Comparison of ENCODE assay signal across 15 cellular contexts in genomic region chr10:26440091-26440445, GRCh38. TPM values are rescaled to one million over a fixed set of nuclear protein-coding genes. Genes with fewer than 3 reads are reported as not detected.
A peak's percentile ranks its signal among the peaks of the same experiment; 100 is the strongest.
DNase-seq lines count a peak whose midpoint lies in the region; ATAC-seq, FAIRE-seq and TF ChIP-seq lines count a peak whose summit lies in the region.
"Had no signal": no experiment of that assay in that cellular context is flagged by ENCODE, and none has a peak within 500 bp of the region (broad histone marks: within the 10 kb centered on the region; RNA-seq: fewer than 3 reads in every experiment).

No MANE protein-coding gene starts in this region.

- H3K27me3 Mint-ChIP-seq in CD8-positive, alpha-beta memory T cell: no peaks in the 10 kb centered on the region
- H3K27me3 Mint-ChIP-seq in activated CD4-positive, alpha-beta memory T cell treated with anti-CD3 and anti-CD28 coated beads for 36 hours: no peaks in the 10 kb centered on the region

- ATAC-seq in A549 (no peak), lower lobe of right lung (no peak), HG03469 (IDR thresholded peaks at IDR 0.05; ENCODE audit: unreplicated experiment) (no peak), GM21619 (IDR thresholded peaks at IDR 0.05; ENCODE audit: unreplicated experiment) (no peak), HG02759 (IDR thresholded peaks at IDR 0.05; ENCODE audit: unreplicated experiment) (no peak)

- TF ChIP-seq POLR2A in A549 (IDR thresholded peaks at IDR 0.05; ENCODE audit: low read length): no peak

- H3K4me3 ChIP-seq in A549 (no peak overlapping the region), lower lobe of right lung (peak overlapping the region; percentile 62)
- peak overlapping the region; percentile 84 for H3K4me3 ChIP-seq in CD8-positive, alpha-beta memory T cell (ENCODE audit: low read length)
- H3K4me3 ChIP-seq: PC-9, smooth muscle cell had no signal

- H3K9me3 Mint-ChIP-seq in CD8-positive, alpha-beta memory T cell: no peaks in the 10 kb centered on the region
- no peaks in the 10 kb centered on the region for H3K9me3 Mint-ChIP-seq in activated CD4-positive, alpha-beta memory T cell treated with anti-CD3 and anti-CD28 coated beads for 36 hours
- H3K9me3 Mint-ChIP-seq: H9, nephron progenitor cell had no signal

- peak overlapping the region in 1 of 2 experiments; percentile 85; a peak in 1 of 6 replicates for H3K27ac ChIP-seq in A549
- peak overlapping the region; percentile 86 for H3K27ac ChIP-seq in CD8-positive, alpha-beta memory T cell (ENCODE audit: low read depth, low read length)
- no peak overlapping the region for H3K27ac ChIP-seq in lower lobe of right lung
- H3K27ac ChIP-seq: PC-9 had no signal

- H3K4me3 Mint-ChIP-seq in CD8-positive, alpha-beta memory T cell: peak overlapping the region; percentile 91 to 99 (median 98)
- peak overlapping the region; percentile 93 for H3K4me3 Mint-ChIP-seq in activated CD4-positive, alpha-beta memory T cell treated with anti-CD3 and anti-CD28 coated beads for 36 hours
- H3K4me3 Mint-ChIP-seq: H9 had no signal

- no peak for TF ChIP-seq EP300 in A549 (IDR thresholded peaks at IDR 0.05)

- no peaks in the 10 kb centered on the region for H3K27me3 ChIP-seq in CD8-positive, alpha-beta memory T cell (ENCODE audit: insufficient read depth, low read length, poor library complexity, severe bottlenecking)
- H3K27me3 ChIP-seq in lower lobe of right lung (ENCODE audit: low read depth): peaks cover 12% of the 10 kb centered on the region

- H3K9me3 ChIP-seq in A549 (no peaks in the 10 kb centered on the region), lower lobe of right lung (no peaks in the 10 kb centered on the region)
- H3K9me3 ChIP-seq in CD8-positive, alpha-beta memory T cell (ENCODE audit: low read length): no peaks in the 10 kb centered on the region

- no peak for TF ChIP-seq RAD21 in A549 (conservative IDR thresholded peaks at IDR 0.05 in 1 of 2, IDR thresholded peaks at IDR 0.05 in 1 of 2)

- CTCF ChIA-PET in A549 (lab: Yijun Ruan, JAX): no interaction called here
- CTCF ChIA-PET in CD8-positive, alpha-beta memory T cell (lab: Charles Lee): no interaction called here
- CTCF ChIA-PET in activated CD4-positive, alpha-beta memory T cell treated with anti-CD3 and anti-CD28 coated beads for 36 hours (lab: Charles Lee): no interaction called here

- FAIRE-seq in A549 (lab: Jason Lieb, UNC): no peak

- intact Hi-C loops in activated CD4-positive, alpha-beta memory T cell treated with anti-CD3 and anti-CD28 coated beads for 36 hours (cut with micrococcal nuclease): loop anchor here (10.0 kb wide), 1 partner anchor 665 kb away; the partner anchor contains the start of gene ANKRD26
- intact Hi-C loops in lower lobe of right lung (cut with DNase I): no loop called here

- peaks cover 5% of the 10 kb centered on the region; the same call in 1 of the 3 replicates for H3K4me1 ChIP-seq in A549
- H3K4me1 ChIP-seq in CD8-positive, alpha-beta memory T cell (ENCODE audit: insufficient read depth, low read length): peaks cover 50% of the 10 kb centered on the region
- peaks cover 23% of the 10 kb centered on the region for H3K4me1 ChIP-seq in lower lobe of right lung

- H3K36me3 ChIP-seq in CD8-positive, alpha-beta memory T cell (ENCODE audit: insufficient read depth, low read length): no peaks in the 10 kb centered on the region
- no peaks in the 10 kb centered on the region for H3K36me3 ChIP-seq in lower lobe of right lung

- DNase-seq in A549 (ENCODE audit: low read depth in 1 of 2, low spot score in 1 of 2) (no peak), lower lobe of right lung (no peak), occipital lobe (lab: John Stamatoyannopoulos, UW) (no peak)
- no peak for DNase-seq in CD8-positive, alpha-beta memory T cell
- no peak for DNase-seq in activated CD4-positive, alpha-beta memory T cell treated with anti-CD3 and anti-CD28 coated beads for 36 hours
- DNase-seq: COR-L47, H9, islet precursor cell, NCI-H2081, nephron progenitor cell, PC-9 had no signal

- TF ChIP-seq CTCF in A549 (IDR thresholded peaks at IDR 0.05) (no peak), lower lobe of right lung (IDR thresholded peaks at IDR 0.05) (no peak)

- POLR2A ChIA-PET in A549 (lab: Yijun Ruan, JAX): no interaction called here
- POLR2A ChIA-PET in CD8-positive, alpha-beta memory T cell (lab: Charles Lee): interaction anchor here (2.1 kb wide), 1 partner anchor 46 kb away, joined by 10 read pairs; no protein-coding TSS in a partner anchor
- POLR2A ChIA-PET in activated CD4-positive, alpha-beta memory T cell treated with anti-CD3 and anti-CD28 coated beads for 36 hours (lab: Charles Lee): no interaction called here

- H3K36me3 Mint-ChIP-seq in CD8-positive, alpha-beta memory T cell: peaks cover 10 to 45% (median 11%) of the 10 kb centered on the region in 3 donors
- H3K36me3 Mint-ChIP-seq in activated CD4-positive, alpha-beta memory T cell treated with anti-CD3 and anti-CD28 coated beads for 36 hours: peaks cover 12% of the 10 kb centered on the region

- peaks cover 57 to 74% (median 74%) of the 10 kb centered on the region in 3 donors for H3K4me1 Mint-ChIP-seq in CD8-positive, alpha-beta memory T cell
- peaks cover 61% of the 10 kb centered on the region for H3K4me1 Mint-ChIP-seq in activated CD4-positive, alpha-beta memory T cell treated with anti-CD3 and anti-CD28 coated beads for 36 hours (ENCODE audit: low read depth)
- H3K4me1 Mint-ChIP-seq: nephron progenitor cell had no signal

- H3K27ac Mint-ChIP-seq in CD8-positive, alpha-beta memory T cell: peak overlapping the region; percentile 91 to 99 (median 98)
- peak overlapping the region; percentile 92 for H3K27ac Mint-ChIP-seq in activated CD4-positive, alpha-beta memory T cell treated with anti-CD3 and anti-CD28 coated beads for 36 hours
- H3K27ac Mint-ChIP-seq: H9, nephron progenitor cell had no signal

- H3K4me2 ChIP-seq in A549: 0 out of 3 replicates have a peak overlapping the region, but pooled peaks have one; percentile 55
- H3K4me2 ChIP-seq: PC-9, smooth muscle cell had no signal

- 78% methylated on average over 1 of the region's 1 CpG for whole genome bisulfite sequencing in A549 (ENCODE audit: missing lambda C conversion rate)

TF ChIP-seq in A549, 52 proteins besides CTCF, POLR2A, EP300 and RAD21 (continues in another document):
- no peak for TF ChIP-seq FOSL2 (IDR thresholded peaks at IDR 0.05)
- no peak for TF ChIP-seq FOSL2 (CRISPR knock-in tag; IDR thresholded peaks at IDR 0.05)
- no peak for TF ChIP-seq MYC (IDR thresholded peaks at IDR 0.05; ENCODE audit: borderline replicate concordance, low read length)
- TF ChIP-seq RARB (CRISPR knock-in tag; IDR thresholded peaks at IDR 0.05): no peak
- TF ChIP-seq EHF (CRISPR knock-in tag; IDR thresholded peaks at IDR 0.05): no peak
- TF ChIP-seq TFCP2L1 (CRISPR knock-in tag; IDR thresholded peaks at IDR 0.05): no peak
- TF ChIP-seq CHD2 (IDR thresholded peaks at IDR 0.05; ENCODE audit: low read length, partially characterized antibody): no peak
- no peak for TF ChIP-seq ZNF302 (CRISPR knock-in tag; IDR thresholded peaks at IDR 0.05)
- TF ChIP-seq HOXB13 (CRISPR knock-in tag; IDR thresholded peaks at IDR 0.05; ENCODE audit: low read depth): no peak
- TF ChIP-seq, protein P1, sequence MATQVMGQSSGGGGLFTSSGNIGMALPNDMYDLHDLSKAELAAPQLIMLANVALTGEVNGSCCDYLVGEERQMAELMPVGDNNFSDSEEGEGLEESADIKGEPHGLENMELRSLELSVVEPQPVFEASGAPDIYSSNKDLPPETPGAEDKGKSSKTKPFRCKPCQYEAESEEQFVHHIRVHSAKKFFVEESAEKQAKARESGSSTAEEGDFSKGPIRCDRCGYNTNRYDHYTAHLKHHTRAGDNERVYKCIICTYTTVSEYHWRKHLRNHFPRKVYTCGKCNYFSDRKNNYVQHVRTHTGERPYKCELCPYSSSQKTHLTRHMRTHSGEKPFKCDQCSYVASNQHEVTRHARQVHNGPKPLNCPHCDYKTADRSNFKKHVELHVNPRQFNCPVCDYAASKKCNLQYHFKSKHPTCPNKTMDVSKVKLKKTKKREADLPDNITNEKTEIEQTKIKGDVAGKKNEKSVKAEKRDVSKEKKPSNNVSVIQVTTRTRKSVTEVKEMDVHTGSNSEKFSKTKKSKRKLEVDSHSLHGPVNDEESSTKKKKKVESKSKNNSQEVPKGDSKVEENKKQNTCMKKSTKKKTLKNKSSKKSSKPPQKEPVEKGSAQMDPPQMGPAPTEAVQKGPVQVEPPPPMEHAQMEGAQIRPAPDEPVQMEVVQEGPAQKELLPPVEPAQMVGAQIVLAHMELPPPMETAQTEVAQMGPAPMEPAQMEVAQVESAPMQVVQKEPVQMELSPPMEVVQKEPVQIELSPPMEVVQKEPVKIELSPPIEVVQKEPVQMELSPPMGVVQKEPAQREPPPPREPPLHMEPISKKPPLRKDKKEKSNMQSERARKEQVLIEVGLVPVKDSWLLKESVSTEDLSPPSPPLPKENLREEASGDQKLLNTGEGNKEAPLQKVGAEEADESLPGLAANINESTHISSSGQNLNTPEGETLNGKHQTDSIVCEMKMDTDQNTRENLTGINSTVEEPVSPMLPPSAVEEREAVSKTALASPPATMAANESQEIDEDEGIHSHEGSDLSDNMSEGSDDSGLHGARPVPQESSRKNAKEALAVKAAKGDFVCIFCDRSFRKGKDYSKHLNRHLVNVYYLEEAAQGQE (IDR thresholded peaks at IDR 0.05): no peak
- TF ChIP-seq HOXB5 (CRISPR knock-in tag; IDR thresholded peaks at IDR 0.05): no peak
- TF ChIP-seq MAFK (IDR thresholded peaks at IDR 0.05; ENCODE audit: partially characterized antibody): no peak
- no peak for TF ChIP-seq USF2 (IDR thresholded peaks at IDR 0.05)
- no peak for TF ChIP-seq CEBPB (IDR thresholded peaks at IDR 0.05)
- TF ChIP-seq RFX5 (IDR thresholded peaks at IDR 0.05): no peak

RNA-seq across cellular contexts. Expression of gene APBB1IP, which starts 1.9 kb away (rescaled TPM):
- polyA plus RNA-seq in A549 (2011; rRNA removed): 0.96 and 1.2 TPM in 2 replicates
- 0.58 and 0.69 TPM in 2 replicates for polyA plus RNA-seq in A549 (2012; cell fraction: cytosol; rRNA removed)
- polyA plus RNA-seq in A549 (2012; cell fraction: nucleus; rRNA removed): 0.74 and 0.97 TPM in 2 replicates
- 6.6 to 9.2 TPM (median 7.5 TPM) in 3 replicates for polyA plus RNA-seq in A549 (2017; fragmentation: RNase III; extraction: RNeasy Plus Mini Kit Qiagen cat#74134 plus additional on column Dnase treatment)
- 1.1 and 1.2 TPM in 2 replicates for polyA minus RNA-seq in A549 (2011; rRNA and poly(A)+ RNA removed)
- 10 to 100 TPM; 47.7 to 48.9 TPM for total RNA-seq in CD8-positive, alpha-beta memory T cell
- 72.3 TPM for polyA plus RNA-seq in CD8-positive, alpha-beta memory T cell
- total RNA-seq in activated CD4-positive, alpha-beta memory T cell treated with anti-CD3 and anti-CD28 coated beads for 36 hours: 10 to 100 TPM; 50.1 to 52.1 TPM
- total RNA-seq in lower lobe of right lung: 36.8 TPM
- 0.94 TPM for total RNA-seq in occipital lobe
- total RNA-seq: H9, PC-9 had no signal

Comparison
In these comparisons a context has a peak if more than half of its experiments do, and no peak if none do; other contexts are left out.
1. RNA of gene APBB1IP, which starts 1.9 kb away (total RNA-seq): 50.1 to 52.1 TPM in activated CD4-positive, alpha-beta memory T cell treated with anti-CD3 and anti-CD28 coated beads for 36 hours, 47.7 to 48.9 TPM in CD8-positive, alpha-beta memory T cell and 36.8 TPM in lower lobe of right lung (single experiment); 0.94 TPM in occipital lobe (single experiment); every median in the first group is over 10 times any median in the second.